1 cellular context compared by ENCODE assay signal in the genomic region with DNA sequence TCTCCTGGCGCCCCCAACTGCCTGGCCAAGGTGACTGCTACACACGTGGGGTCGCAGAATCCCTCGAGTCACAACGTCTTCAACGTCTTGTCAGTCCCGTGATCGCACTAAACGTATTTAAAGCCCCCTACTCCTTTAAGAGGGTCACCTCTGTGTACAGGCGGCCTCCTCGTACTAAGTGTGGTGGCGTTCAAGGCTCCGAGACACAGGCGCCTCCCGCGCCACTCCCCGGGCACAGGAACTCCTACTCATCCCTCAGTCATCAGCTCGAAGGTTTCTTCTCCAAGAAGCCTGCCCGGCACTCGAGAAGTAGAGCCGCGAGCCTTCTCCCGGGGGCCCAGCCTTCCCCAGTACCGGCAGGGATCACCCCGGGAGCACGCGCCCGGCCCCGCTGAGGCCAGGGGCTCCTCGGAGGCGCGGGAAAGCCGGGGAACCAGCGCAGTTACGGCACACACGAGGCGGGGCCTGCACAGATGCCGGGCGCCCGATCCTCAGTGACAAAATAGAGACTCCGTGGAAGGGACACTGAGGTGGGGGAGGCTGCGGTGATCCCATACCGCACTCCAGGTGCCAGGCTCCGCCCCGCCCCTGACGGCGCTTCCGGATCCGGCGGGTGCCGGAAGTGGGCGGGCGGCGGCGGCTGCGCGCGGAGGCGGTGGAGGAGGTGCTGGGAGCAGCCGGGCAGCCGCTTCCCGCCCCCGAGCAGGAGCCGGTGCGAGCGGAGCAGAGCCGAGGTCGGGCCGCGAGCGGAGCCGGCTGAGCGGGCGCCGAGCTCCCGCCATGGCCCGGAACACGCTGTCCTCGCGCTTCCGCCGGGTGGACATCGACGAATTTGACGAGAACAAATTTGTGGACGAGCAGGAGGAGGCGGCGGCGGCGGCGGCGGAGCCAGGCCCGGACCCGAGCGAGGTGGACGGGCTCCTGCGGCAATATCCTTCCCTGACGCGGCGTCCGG.
A peak's percentile ranks its signal among the peaks of the same experiment; 100 is the strongest.
TF ChIP-seq lines count a peak whose summit lies in the region.

No MANE protein-coding gene starts in this region.

TF ChIP-seq in HepG2, 621 proteins besides CTCF, POLR2A, EP300 and RAD21 (continued from another document and continues in another):
- TF ChIP-seq, protein P1, sequence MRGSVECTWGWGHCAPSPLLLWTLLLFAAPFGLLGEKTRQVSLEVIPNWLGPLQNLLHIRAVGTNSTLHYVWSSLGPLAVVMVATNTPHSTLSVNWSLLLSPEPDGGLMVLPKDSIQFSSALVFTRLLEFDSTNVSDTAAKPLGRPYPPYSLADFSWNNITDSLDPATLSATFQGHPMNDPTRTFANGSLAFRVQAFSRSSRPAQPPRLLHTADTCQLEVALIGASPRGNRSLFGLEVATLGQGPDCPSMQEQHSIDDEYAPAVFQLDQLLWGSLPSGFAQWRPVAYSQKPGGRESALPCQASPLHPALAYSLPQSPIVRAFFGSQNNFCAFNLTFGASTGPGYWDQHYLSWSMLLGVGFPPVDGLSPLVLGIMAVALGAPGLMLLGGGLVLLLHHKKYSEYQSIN (CRISPR knock-in tag; IDR thresholded peaks at IDR 0.05; ENCODE audit: borderline replicate concordance): no peak
- TF ChIP-seq ZNF335 (CRISPR knock-in tag; IDR thresholded peaks at IDR 0.05) (no peak), SCMH1 (CRISPR knock-in tag; IDR thresholded peaks at IDR 0.05; ENCODE audit: borderline replicate concordance) (no peak), MXD4 (CRISPR knock-in tag; IDR thresholded peaks at IDR 0.05) (peak; percentile 64), CBX1 (IDR thresholded peaks at IDR 0.05; ENCODE audit: low read depth) (peak; percentile 18), REXO4 (CRISPR knock-in tag; IDR thresholded peaks at IDR 0.05; ENCODE audit: borderline replicate concordance) (no peak), DR1 (CRISPR knock-in tag; IDR thresholded peaks at IDR 0.05) (peak; percentile 25; the same call in 1 of the 2 replicates), HNRNPLL (IDR thresholded peaks at IDR 0.05; ENCODE audit: low read depth, low read length, poor library complexity, severe bottlenecking) (peak; percentile 52), ZNF737 (CRISPR knock-in tag; IDR thresholded peaks at IDR 0.05; ENCODE audit: borderline replicate concordance) (peak; percentile 67; the same call in 1 of the 2 replicates), NR2C2 (CRISPR knock-in tag; IDR thresholded peaks at IDR 0.05; ENCODE audit: borderline replicate concordance) (peak; percentile 61), ZNF75D (CRISPR knock-in tag; IDR thresholded peaks at IDR 0.05; ENCODE audit: borderline replicate concordance) (no peak), CENPT (CRISPR knock-in tag; IDR thresholded peaks at IDR 0.05; ENCODE audit: low read depth) (no peak), PPARG (CRISPR knock-in tag; conservative IDR thresholded peaks at IDR 0.05) (no peak; the same call in 1 of the 2 replicates), TP53 (CRISPR knock-in tag; conservative IDR thresholded peaks at IDR 0.05) (no peak), ZSCAN12 (CRISPR knock-in tag; IDR thresholded peaks at IDR 0.05) (peak; percentile 67; the same call in 1 of the 2 replicates), ZNF329 (CRISPR knock-in tag; IDR thresholded peaks at IDR 0.05; ENCODE audit: low read depth) (peak; percentile 72; the same call in 1 of the 2 replicates), ERF (CRISPR knock-in tag; IDR thresholded peaks at IDR 0.05) (peak; percentile 43; the same call in 1 of the 2 replicates), MYC (CRISPR knock-in tag; IDR thresholded peaks at IDR 0.05; ENCODE audit: borderline replicate concordance) (peak; percentile 73), TBX2 (CRISPR knock-in tag; IDR thresholded peaks at IDR 0.05; ENCODE audit: borderline replicate concordance) (peak; percentile 8)
- TF ChIP-seq, protein P2, sequence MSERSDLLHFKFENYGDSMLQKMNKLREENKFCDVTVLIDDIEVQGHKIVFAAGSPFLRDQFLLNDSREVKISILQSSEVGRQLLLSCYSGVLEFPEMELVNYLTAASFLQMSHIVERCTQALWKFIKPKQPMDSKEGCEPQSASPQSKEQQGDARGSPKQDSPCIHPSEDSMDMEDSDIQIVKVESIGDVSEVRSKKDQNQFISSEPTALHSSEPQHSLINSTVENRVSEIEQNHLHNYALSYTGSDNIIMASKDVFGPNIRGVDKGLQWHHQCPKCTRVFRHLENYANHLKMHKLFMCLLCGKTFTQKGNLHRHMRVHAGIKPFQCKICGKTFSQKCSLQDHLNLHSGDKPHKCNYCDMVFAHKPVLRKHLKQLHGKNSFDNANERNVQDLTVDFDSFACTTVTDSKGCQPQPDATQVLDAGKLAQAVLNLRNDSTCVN (CRISPR knock-in tag; IDR thresholded peaks at IDR 0.05; ENCODE audit: borderline replicate concordance): peak; percentile 38; the same call in 1 of the 2 replicates
- TF ChIP-seq, protein P3, sequence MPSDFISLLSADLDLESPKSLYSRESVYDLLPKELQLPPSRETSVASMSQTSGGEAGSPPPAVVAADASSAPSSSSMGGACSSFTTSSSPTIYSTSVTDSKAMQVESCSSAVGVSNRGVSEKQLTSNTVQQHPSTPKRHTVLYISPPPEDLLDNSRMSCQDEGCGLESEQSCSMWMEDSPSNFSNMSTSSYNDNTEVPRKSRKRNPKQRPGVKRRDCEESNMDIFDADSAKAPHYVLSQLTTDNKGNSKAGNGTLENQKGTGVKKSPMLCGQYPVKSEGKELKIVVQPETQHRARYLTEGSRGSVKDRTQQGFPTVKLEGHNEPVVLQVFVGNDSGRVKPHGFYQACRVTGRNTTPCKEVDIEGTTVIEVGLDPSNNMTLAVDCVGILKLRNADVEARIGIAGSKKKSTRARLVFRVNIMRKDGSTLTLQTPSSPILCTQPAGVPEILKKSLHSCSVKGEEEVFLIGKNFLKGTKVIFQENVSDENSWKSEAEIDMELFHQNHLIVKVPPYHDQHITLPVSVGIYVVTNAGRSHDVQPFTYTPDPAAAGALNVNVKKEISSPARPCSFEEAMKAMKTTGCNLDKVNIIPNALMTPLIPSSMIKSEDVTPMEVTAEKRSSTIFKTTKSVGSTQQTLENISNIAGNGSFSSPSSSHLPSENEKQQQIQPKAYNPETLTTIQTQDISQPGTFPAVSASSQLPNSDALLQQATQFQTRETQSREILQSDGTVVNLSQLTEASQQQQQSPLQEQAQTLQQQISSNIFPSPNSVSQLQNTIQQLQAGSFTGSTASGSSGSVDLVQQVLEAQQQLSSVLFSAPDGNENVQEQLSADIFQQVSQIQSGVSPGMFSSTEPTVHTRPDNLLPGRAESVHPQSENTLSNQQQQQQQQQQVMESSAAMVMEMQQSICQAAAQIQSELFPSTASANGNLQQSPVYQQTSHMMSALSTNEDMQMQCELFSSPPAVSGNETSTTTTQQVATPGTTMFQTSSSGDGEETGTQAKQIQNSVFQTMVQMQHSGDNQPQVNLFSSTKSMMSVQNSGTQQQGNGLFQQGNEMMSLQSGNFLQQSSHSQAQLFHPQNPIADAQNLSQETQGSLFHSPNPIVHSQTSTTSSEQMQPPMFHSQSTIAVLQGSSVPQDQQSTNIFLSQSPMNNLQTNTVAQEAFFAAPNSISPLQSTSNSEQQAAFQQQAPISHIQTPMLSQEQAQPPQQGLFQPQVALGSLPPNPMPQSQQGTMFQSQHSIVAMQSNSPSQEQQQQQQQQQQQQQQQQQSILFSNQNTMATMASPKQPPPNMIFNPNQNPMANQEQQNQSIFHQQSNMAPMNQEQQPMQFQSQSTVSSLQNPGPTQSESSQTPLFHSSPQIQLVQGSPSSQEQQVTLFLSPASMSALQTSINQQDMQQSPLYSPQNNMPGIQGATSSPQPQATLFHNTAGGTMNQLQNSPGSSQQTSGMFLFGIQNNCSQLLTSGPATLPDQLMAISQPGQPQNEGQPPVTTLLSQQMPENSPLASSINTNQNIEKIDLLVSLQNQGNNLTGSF (CRISPR knock-in tag; IDR thresholded peaks at IDR 0.05): peak; percentile 39; the same call in 1 of the 2 replicates
- TF ChIP-seq, protein P4, sequence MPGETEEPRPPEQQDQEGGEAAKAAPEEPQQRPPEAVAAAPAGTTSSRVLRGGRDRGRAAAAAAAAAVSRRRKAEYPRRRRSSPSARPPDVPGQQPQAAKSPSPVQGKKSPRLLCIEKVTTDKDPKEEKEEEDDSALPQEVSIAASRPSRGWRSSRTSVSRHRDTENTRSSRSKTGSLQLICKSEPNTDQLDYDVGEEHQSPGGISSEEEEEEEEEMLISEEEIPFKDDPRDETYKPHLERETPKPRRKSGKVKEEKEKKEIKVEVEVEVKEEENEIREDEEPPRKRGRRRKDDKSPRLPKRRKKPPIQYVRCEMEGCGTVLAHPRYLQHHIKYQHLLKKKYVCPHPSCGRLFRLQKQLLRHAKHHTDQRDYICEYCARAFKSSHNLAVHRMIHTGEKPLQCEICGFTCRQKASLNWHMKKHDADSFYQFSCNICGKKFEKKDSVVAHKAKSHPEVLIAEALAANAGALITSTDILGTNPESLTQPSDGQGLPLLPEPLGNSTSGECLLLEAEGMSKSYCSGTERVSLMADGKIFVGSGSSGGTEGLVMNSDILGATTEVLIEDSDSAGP (CRISPR knock-in tag; IDR thresholded peaks at IDR 0.05; ENCODE audit: borderline replicate concordance): peak; percentile 80
- TF ChIP-seq, protein P5, sequence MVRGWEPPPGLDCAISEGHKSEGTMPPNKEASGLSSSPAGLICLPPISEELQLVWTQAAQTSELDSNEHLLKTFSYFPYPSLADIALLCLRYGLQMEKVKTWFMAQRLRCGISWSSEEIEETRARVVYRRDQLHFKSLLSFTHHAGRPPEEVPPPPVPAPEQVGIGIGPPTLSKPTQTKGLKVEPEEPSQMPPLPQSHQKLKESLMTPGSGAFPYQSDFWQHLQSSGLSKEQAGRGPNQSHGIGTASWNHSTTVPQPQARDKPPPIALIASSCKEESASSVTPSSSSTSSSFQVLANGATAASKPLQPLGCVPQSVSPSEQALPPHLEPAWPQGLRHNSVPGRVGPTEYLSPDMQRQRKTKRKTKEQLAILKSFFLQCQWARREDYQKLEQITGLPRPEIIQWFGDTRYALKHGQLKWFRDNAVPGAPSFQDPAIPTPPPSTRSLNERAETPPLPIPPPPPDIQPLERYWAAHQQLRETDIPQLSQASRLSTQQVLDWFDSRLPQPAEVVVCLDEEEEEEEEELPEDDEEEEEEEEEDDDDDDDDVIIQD (CRISPR knock-in tag; IDR thresholded peaks at IDR 0.05; ENCODE audit: low read depth): no peak
- TF ChIP-seq, protein P6, sequence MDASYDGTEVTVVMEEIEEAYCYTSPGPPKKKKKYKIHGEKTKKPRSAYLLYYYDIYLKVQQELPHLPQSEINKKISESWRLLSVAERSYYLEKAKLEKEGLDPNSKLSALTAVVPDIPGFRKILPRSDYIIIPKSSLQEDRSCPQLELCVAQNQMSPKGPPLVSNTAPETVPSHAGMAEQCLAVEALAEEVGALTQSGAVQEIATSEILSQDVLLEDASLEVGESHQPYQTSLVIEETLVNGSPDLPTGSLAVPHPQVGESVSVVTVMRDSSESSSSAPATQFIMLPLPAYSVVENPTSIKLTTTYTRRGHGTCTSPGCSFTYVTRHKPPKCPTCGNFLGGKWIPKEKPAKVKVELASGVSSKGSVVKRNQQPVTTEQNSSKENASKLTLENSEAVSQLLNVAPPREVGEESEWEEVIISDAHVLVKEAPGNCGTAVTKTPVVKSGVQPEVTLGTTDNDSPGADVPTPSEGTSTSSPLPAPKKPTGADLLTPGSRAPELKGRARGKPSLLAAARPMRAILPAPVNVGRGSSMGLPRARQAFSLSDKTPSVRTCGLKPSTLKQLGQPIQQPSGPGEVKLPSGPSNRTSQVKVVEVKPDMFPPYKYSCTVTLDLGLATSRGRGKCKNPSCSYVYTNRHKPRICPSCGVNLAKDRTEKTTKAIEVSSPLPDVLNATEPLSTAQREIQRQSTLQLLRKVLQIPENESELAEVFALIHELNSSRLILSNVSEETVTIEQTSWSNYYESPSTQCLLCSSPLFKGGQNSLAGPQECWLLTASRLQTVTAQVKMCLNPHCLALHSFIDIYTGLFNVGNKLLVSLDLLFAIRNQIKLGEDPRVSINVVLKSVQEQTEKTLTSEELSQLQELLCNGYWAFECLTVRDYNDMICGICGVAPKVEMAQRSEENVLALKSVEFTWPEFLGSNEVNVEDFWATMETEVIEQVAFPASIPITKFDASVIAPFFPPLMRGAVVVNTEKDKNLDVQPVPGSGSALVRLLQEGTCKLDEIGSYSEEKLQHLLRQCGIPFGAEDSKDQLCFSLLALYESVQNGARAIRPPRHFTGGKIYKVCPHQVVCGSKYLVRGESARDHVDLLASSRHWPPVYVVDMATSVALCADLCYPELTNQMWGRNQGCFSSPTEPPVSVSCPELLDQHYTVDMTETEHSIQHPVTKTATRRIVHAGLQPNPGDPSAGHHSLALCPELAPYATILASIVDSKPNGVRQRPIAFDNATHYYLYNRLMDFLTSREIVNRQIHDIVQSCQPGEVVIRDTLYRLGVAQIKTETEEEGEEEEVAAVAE (CRISPR knock-in tag; IDR thresholded peaks at IDR 0.05; ENCODE audit: borderline replicate concordance): 0 out of 2 replicates have a peak, but pooled peaks have one; percentile 20
- TF ChIP-seq, protein P7, sequence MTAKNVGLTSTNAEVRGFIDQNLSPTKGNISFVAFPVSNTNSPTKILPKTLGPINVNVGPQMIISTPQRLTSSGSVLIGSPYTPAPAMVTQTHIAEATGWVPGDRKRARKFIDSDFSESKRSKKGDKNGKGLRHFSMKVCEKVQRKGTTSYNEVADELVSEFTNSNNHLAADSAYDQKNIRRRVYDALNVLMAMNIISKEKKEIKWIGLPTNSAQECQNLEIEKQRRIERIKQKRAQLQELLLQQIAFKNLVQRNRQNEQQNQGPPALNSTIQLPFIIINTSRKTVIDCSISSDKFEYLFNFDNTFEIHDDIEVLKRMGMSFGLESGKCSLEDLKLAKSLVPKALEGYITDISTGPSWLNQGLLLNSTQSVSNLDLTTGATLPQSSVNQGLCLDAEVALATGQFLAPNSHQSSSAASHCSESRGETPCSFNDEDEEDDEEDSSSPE (CRISPR knock-in tag; IDR thresholded peaks at IDR 0.05): peak; percentile 85
- TF ChIP-seq, protein P8, sequence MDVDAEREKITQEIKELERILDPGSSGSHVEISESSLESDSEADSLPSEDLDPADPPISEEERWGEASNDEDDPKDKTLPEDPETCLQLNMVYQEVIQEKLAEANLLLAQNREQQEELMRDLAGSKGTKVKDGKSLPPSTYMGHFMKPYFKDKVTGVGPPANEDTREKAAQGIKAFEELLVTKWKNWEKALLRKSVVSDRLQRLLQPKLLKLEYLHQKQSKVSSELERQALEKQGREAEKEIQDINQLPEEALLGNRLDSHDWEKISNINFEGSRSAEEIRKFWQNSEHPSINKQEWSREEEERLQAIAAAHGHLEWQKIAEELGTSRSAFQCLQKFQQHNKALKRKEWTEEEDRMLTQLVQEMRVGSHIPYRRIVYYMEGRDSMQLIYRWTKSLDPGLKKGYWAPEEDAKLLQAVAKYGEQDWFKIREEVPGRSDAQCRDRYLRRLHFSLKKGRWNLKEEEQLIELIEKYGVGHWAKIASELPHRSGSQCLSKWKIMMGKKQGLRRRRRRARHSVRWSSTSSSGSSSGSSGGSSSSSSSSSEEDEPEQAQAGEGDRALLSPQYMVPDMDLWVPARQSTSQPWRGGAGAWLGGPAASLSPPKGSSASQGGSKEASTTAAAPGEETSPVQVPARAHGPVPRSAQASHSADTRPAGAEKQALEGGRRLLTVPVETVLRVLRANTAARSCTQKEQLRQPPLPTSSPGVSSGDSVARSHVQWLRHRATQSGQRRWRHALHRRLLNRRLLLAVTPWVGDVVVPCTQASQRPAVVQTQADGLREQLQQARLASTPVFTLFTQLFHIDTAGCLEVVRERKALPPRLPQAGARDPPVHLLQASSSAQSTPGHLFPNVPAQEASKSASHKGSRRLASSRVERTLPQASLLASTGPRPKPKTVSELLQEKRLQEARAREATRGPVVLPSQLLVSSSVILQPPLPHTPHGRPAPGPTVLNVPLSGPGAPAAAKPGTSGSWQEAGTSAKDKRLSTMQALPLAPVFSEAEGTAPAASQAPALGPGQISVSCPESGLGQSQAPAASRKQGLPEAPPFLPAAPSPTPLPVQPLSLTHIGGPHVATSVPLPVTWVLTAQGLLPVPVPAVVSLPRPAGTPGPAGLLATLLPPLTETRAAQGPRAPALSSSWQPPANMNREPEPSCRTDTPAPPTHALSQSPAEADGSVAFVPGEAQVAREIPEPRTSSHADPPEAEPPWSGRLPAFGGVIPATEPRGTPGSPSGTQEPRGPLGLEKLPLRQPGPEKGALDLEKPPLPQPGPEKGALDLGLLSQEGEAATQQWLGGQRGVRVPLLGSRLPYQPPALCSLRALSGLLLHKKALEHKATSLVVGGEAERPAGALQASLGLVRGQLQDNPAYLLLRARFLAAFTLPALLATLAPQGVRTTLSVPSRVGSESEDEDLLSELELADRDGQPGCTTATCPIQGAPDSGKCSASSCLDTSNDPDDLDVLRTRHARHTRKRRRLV (CRISPR knock-in tag; IDR thresholded peaks at IDR 0.05): no peak
